8 cellular contexts compared by ENCODE assay signal in the genomic region with DNA sequence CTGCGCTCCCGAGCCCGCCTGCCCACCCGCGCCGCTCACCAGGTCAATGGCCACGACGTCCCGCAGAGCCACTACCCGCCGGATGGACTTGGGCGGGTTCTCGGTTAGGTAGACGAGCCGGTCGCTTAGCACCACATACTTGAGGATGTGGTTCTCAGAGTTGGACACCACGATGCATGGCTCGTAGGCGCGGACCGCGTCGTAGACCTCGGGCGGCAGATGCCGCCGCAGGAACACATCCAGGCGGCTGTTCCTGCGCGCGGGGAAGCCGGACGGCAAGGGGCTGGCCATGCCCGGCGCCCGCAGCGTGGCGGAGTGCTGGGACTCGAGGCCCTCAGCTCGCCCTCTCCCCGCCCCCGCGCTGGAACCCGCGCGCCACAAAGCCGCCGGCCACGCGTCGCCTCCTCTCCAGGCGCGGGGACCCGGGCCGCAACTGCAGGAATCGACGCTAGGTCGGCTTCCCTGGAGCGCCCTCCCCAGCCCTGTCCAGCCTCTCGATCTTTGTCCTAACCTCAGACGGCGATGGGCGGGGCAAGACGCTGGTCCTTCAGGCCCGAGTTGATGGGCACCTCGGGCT. TPM values are rescaled to one million over a fixed set of nuclear protein-coding genes. Genes with fewer than 3 reads are reported as not detected.
A peak's percentile ranks its signal among the peaks of the same experiment; 100 is the strongest.
DNase-seq lines count a peak whose midpoint lies in the region; TF ChIP-seq lines count a peak whose summit lies in the region.

TSS of gene C12orf56 (minus strand) at position 484 of the 577 bp plus-strand sequence. CDS start at position 291, 193 bp downstream.

- peak within 1 kb of the TSS; percentile 66 for H2AFZ ChIP-seq in ACC112 (ENCODE audit: low read length, unreplicated experiment)

- H3K4me3 ChIP-seq in ACC112 (ENCODE audit: low read depth, low read length): peak within 1 kb of the TSS; percentile 79
- H3K4me3 ChIP-seq in HFF-Myc (replicated peaks; ENCODE audit: low read depth, low read length): peak within 1 kb of the TSS; percentile 39
- peak within 1 kb of the TSS; percentile 80 for H3K4me3 ChIP-seq in adipocyte (ENCODE audit: low read length)
- H3K4me3 ChIP-seq in tibial nerve: peak within 1 kb of the TSS; percentile 30 to 54 (median 42)

- H3K27ac ChIP-seq in ACC112 (ENCODE audit: low read depth, low read length) (no peak within 1 kb of the TSS), tibial nerve (peak within 1 kb of the TSS in 2 of 4 donors; percentile 25 to 53)

- H3K4me1 ChIP-seq in ACC112 (ENCODE audit: control insufficient read depth, insufficient read depth, low read length, unreplicated experiment): peaks cover 10% of the 10 kb centered on the region
- peaks cover 6% of the 10 kb centered on the region for H3K4me1 ChIP-seq in adipocyte (ENCODE audit: control insufficient read depth, insufficient read depth, low read length)
- peaks cover 0 to 12% (median 0%) of the 10 kb centered on the region in 4 donors for H3K4me1 ChIP-seq in tibial nerve

- WGBS in tibial nerve, 2 donors: 2 to 3% methylated on average over 37 to 62 of the region's 66 CpGs

- TF ChIP-seq EP300 in tibial nerve (IDR thresholded peaks at IDR 0.05): no peak

- peak within 1 kb of the TSS; percentile 63 for H3K9ac ChIP-seq in adipocyte (ENCODE audit: low read length)

- no peak for DNase-seq in HFF-Myc (ENCODE audit: extremely low read depth, low read depth)
- DNase-seq in adipocyte (ENCODE audit: low read depth): peak; percentile 32
- DNase-seq in kidney tubule cell (ENCODE audit: low spot score): peak; percentile 35
- DNase-seq in tibial nerve (ENCODE audit: low spot score in 2 of 2): no peak
- DNase-seq in GDM1 (lab: John Stamatoyannopoulos, UW): no peak
- no peak for DNase-seq in Kasumi-1 (lab: John Stamatoyannopoulos, UW)
- no peak for DNase-seq in ureter (ENCODE audit: low spot score)

- H3K79me2 ChIP-seq in ACC112 (ENCODE audit: control insufficient read depth, insufficient read depth, low read length, unreplicated experiment): peaks cover 5% of the 10 kb centered on the region

- no peak for TF ChIP-seq CTCF in HFF-Myc (IDR thresholded peaks at IDR 0.05; ENCODE audit: low read depth, low read length, missing control alignments)
- no peak for TF ChIP-seq CTCF in tibial nerve (IDR thresholded peaks at IDR 0.05)

- H3K36me3 ChIP-seq in ACC112 (ENCODE audit: insufficient read depth, low read length): no peaks in the 10 kb centered on the region
- H3K36me3 ChIP-seq in adipocyte (ENCODE audit: control insufficient read depth, insufficient read depth, low read length, severe bottlenecking): no peaks in the 10 kb centered on the region
- H3K36me3 ChIP-seq in tibial nerve: no peaks in the 10 kb centered on the region

- no peaks in the 10 kb centered on the region for H3K27me3 ChIP-seq in ACC112 (ENCODE audit: insufficient read depth, low read length)
- no peaks in the 10 kb centered on the region for H3K27me3 ChIP-seq in adipocyte (replicated peaks; ENCODE audit: control insufficient read depth, insufficient read depth, low read length)
- H3K27me3 ChIP-seq in tibial nerve: peaks cover 0 to 24% of the 10 kb centered on the region in 2 donors

- no peaks in the 10 kb centered on the region for H3K9me3 ChIP-seq in adipocyte (ENCODE audit: control insufficient read depth, low read length)
- no peaks in the 10 kb centered on the region for H3K9me3 ChIP-seq in tibial nerve

- no peak for TF ChIP-seq POLR2A in tibial nerve (IDR thresholded peaks at IDR 0.05)

RNA-seq across cellular contexts. Expression of gene C12orf56, which starts in this region (rescaled TPM):
- total RNA-seq in tibial nerve (10 to 100 TPM in 2 of 4 donors, 1 to 10 TPM in 2; 8.7 to 11.6 (median 9.7) TPM), ureter (not detected)

Comparison
In these comparisons a context has a peak if more than half of its experiments do, and no peak if none do; other contexts are left out.
1. DNase-seq: peak in adipocyte (single experiment) and kidney tubule cell (single experiment); none in HFF-Myc (single experiment), tibial nerve (0 of 2), GDM1 (single experiment), Kasumi-1 (0 of 2) and ureter (single experiment).
2. Peak in every context shown above with its lines, with median percentiles within 50 percentile points of each other: H3K4me3 ChIP-seq.